In the genomic region with DNA sequence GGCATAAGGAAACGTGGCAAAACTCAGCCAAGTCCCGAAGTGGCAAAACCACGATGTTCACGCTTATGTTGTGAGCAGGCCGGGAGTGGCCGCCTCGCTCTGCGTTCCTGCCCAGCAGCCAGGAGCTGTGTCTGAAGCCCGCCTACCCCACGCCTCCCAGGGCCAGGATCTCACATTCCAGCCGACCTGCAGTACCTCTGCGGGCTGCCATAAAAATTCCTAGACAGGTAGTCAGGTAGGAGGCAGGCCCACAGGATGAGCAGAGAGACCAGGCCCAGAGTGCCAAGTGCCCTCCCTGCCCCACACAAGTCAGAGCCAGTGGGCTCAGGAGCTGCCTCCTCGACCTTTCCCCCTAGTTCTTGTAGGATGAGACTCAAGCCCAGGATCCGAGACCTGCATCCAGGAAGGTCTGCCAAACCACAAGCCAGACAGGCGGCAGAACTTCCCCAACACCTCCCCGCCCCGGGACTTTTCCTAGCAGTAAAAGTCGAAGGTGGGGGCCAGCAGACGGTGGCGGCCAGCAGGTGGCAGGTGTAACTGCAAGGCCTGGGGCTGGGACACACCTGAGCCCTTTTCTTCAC, we compare ENCODE assay signal across 9 cellular contexts. TPM values are rescaled to one million over a fixed set of nuclear protein-coding genes. Genes with fewer than 3 reads are reported as not detected.
DNase-seq lines count a peak whose midpoint lies in the region; TF ChIP-seq lines count a peak whose summit lies in the region.
"Had no signal": no experiment of that assay in that cellular context is flagged by ENCODE, and none has a peak within 500 bp of the region (broad histone marks: within the 10 kb centered on the region; RNA-seq: fewer than 3 reads in every experiment).

No MANE protein-coding gene starts in this region.

- no peaks in the 10 kb centered on the region for H3K36me3 ChIP-seq in liver (ENCODE audit: control insufficient read depth in 4 of 4, insufficient read depth in 3 of 4, low read depth in 1 of 4, low read length in 3 of 4)
- no peaks in the 10 kb centered on the region for H3K36me3 ChIP-seq in BE2C
- H3K36me3 ChIP-seq: sigmoid colon had no signal

- peak; percentile 31 to 36 for TF ChIP-seq RAD21 in liver (IDR thresholded peaks at IDR 0.05)

- TF ChIP-seq CTCF in 22Rv1 (IDR thresholded peaks at IDR 0.05) (peak; percentile 76), HFFc6 (IDR thresholded peaks at IDR 0.05) (peak; percentile 31; the same call in 1 of the 2 replicates), liver (IDR thresholded peaks at IDR 0.05; ENCODE audit: low read depth, low read length, missing input control) (no peak), BE2C (IDR thresholded peaks at IDR 0.05; ENCODE audit: low read depth, low read length) (no peak)

- WGBS in liver, result 53% methylated on average over 20 of the region's 20 CpGs

- peaks cover 11% of the 10 kb centered on the region for H3K27me3 Mint-ChIP-seq in HFFc6 (ENCODE audit: insufficient read depth)
- peaks cover 14% of the 10 kb centered on the region for H3K27me3 Mint-ChIP-seq in activated T-helper 1 cell treated with anti-CD3 and anti-CD28 coated beads, Interleukin-12 subunit alpha, Interleukin-12 subunit beta, Interleukin-2, Interleukin-4 antibody, amounts not matched to agents 30 ng/mL and 10 ng/mL and 1 ng/mL, durations not matched to agents 14 hours and 24 hours and 36 hours (ENCODE audit: insufficient read depth)

- no peaks in the 10 kb centered on the region for H3K36me3 Mint-ChIP-seq in HFFc6 (ENCODE audit: low read depth)
- no peaks in the 10 kb centered on the region for H3K36me3 Mint-ChIP-seq in activated T-helper 1 cell treated with anti-CD3 and anti-CD28 coated beads, Interleukin-12 subunit alpha, Interleukin-12 subunit beta, Interleukin-2, Interleukin-4 antibody, amounts not matched to agents 30 ng/mL and 10 ng/mL and 1 ng/mL, durations not matched to agents 14 hours and 24 hours and 36 hours (ENCODE audit: low read depth)

- peaks cover 0 to 5% (median 2%) of the 10 kb centered on the region in 4 donors for H3K27me3 ChIP-seq in liver (ENCODE audit: control insufficient read depth in 4 of 4, insufficient read depth in 4 of 4, low read length in 3 of 4)
- H3K27me3 ChIP-seq in BE2C, result no peaks in the 10 kb centered on the region
- H3K27me3 ChIP-seq: sigmoid colon had no signal

- H3K27ac Mint-ChIP-seq in HFFc6, result no peak overlapping the region
- no peak overlapping the region for H3K27ac Mint-ChIP-seq in activated T-helper 1 cell treated with anti-CD3 and anti-CD28 coated beads, Interleukin-12 subunit alpha, Interleukin-12 subunit beta, Interleukin-2, Interleukin-4 antibody, amounts not matched to agents 30 ng/mL and 10 ng/mL and 1 ng/mL, durations not matched to agents 14 hours and 24 hours and 36 hours

- intact Hi-C loops in activated T-helper 1 cell treated with anti-CD3 and anti-CD28 coated beads, Interleukin-12 subunit alpha, Interleukin-12 subunit beta, Interleukin-2, Interleukin-4 antibody, amounts not matched to agents 30 ng/mL and 10 ng/mL and 1 ng/mL, durations not matched to agents 14 hours and 24 hours and 36 hours (cut with micrococcal nuclease), result no loop called here

- no peak overlapping the region for H3K4me3 ChIP-seq in liver (ENCODE audit: low read depth in 1 of 3, low read length in 3 of 3)
- no peak overlapping the region for H3K4me3 ChIP-seq in BE2C (ENCODE audit: low read depth, low read length)
- H3K4me3 ChIP-seq: sigmoid colon had no signal

- H3K27ac ChIP-seq in 22Rv1 (peak overlapping the region; percentile 93), liver (ENCODE audit: low read depth in 1 of 2, low read length in 2 of 2) (no peak overlapping the region)
- H3K27ac ChIP-seq: sigmoid colon had no signal

- H3K9ac ChIP-seq in liver (ENCODE audit: low read depth in 1 of 2, low read length in 2 of 2), result no peak overlapping the region

- H3K4me1 ChIP-seq in liver (ENCODE audit: control insufficient read depth in 4 of 4, insufficient read depth in 4 of 4, low read length in 3 of 4), result no peaks in the 10 kb centered on the region
- H3K4me1 ChIP-seq in BE2C, result peaks cover 5% of the 10 kb centered on the region

- H3K9me3 Mint-ChIP-seq in HFFc6, result no peaks in the 10 kb centered on the region
- no peaks in the 10 kb centered on the region for H3K9me3 Mint-ChIP-seq in activated T-helper 1 cell treated with anti-CD3 and anti-CD28 coated beads, Interleukin-12 subunit alpha, Interleukin-12 subunit beta, Interleukin-2, Interleukin-4 antibody, amounts not matched to agents 30 ng/mL and 10 ng/mL and 1 ng/mL, durations not matched to agents 14 hours and 24 hours and 36 hours

- DNase-seq in HFFc6, result no peak
- peak; percentile 89 for DNase-seq in astrocyte of the hippocampus (ENCODE audit: low read depth, low spot score)
- no peak for DNase-seq in BE2C
- no peak for DNase-seq in COLO829 (ENCODE audit: low spot score)
- DNase-seq in activated T-helper 1 cell treated with anti-CD3 and anti-CD28 coated beads, Interleukin-12 subunit alpha, Interleukin-12 subunit beta, Interleukin-2, Interleukin-4 antibody, amounts not matched to agents 30 ng/mL and 10 ng/mL and 1 ng/mL, durations not matched to agents 14 hours and 24 hours and 36 hours (ENCODE audit: low spot score), result no peak
- DNase-seq in activated effector memory CD4-positive, alpha-beta T cell treated with anti-CD3 and anti-CD28 coated beads, Interleukin-2, amount 50 U/mL, for 16 hours, result no peak
- DNase-seq: sigmoid colon had no signal

- H3K4me3 Mint-ChIP-seq in HFFc6, result no peak overlapping the region
- no peak overlapping the region for H3K4me3 Mint-ChIP-seq in activated T-helper 1 cell treated with anti-CD3 and anti-CD28 coated beads, Interleukin-12 subunit alpha, Interleukin-12 subunit beta, Interleukin-2, Interleukin-4 antibody, amounts not matched to agents 30 ng/mL and 10 ng/mL and 1 ng/mL, durations not matched to agents 14 hours and 24 hours and 36 hours

- no peaks in the 10 kb centered on the region for H3K9me3 ChIP-seq in liver (ENCODE audit: control insufficient read depth in 4 of 4, low read length in 3 of 4)
- H3K9me3 ChIP-seq in BE2C, result no peaks in the 10 kb centered on the region
- H3K9me3 ChIP-seq: sigmoid colon had no signal

- H3K4me1 Mint-ChIP-seq in HFFc6 (ENCODE audit: low read depth), result peaks cover 13% of the 10 kb centered on the region
- peaks cover 8% of the 10 kb centered on the region for H3K4me1 Mint-ChIP-seq in activated T-helper 1 cell treated with anti-CD3 and anti-CD28 coated beads, Interleukin-12 subunit alpha, Interleukin-12 subunit beta, Interleukin-2, Interleukin-4 antibody, amounts not matched to agents 30 ng/mL and 10 ng/mL and 1 ng/mL, durations not matched to agents 14 hours and 24 hours and 36 hours (ENCODE audit: low read depth)

TF ChIP-seq in liver, 16 proteins besides CTCF, POLR2A, EP300 and RAD21:
- TF ChIP-seq SP1 (IDR thresholded peaks at IDR 0.05), result no peak
- TF ChIP-seq FOXA2 (IDR thresholded peaks at IDR 0.05), result no peak
- TF ChIP-seq, protein P1, sequence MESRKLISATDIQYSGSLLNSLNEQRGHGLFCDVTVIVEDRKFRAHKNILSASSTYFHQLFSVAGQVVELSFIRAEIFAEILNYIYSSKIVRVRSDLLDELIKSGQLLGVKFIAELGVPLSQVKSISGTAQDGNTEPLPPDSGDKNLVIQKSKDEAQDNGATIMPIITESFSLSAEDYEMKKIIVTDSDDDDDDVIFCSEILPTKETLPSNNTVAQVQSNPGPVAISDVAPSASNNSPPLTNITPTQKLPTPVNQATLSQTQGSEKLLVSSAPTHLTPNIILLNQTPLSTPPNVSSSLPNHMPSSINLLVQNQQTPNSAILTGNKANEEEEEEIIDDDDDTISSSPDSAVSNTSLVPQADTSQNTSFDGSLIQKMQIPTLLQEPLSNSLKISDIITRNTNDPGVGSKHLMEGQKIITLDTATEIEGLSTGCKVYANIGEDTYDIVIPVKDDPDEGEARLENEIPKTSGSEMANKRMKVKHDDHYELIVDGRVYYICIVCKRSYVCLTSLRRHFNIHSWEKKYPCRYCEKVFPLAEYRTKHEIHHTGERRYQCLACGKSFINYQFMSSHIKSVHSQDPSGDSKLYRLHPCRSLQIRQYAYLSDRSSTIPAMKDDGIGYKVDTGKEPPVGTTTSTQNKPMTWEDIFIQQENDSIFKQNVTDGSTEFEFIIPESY (IDR thresholded peaks at IDR 0.05), result no peak
- no peak for TF ChIP-seq JUND (IDR thresholded peaks at IDR 0.05)
- no peak for TF ChIP-seq EGR1 (IDR thresholded peaks at IDR 0.05; ENCODE audit: low read depth in 2 of 2)
- no peak for TF ChIP-seq HNF4G (IDR thresholded peaks at IDR 0.05)
- no peak for TF ChIP-seq RXRA (IDR thresholded peaks at IDR 0.05)
- TF ChIP-seq FOXA1 (IDR thresholded peaks at IDR 0.05), result no peak
- no peak for TF ChIP-seq NR2F2 (IDR thresholded peaks at IDR 0.05)
- TF ChIP-seq, protein P2, sequence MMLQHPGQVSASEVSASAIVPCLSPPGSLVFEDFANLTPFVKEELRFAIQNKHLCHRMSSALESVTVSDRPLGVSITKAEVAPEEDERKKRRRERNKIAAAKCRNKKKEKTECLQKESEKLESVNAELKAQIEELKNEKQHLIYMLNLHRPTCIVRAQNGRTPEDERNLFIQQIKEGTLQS (IDR thresholded peaks at IDR 0.05), result no peak
- TF ChIP-seq YY1 (IDR thresholded peaks at IDR 0.05), result no peak
- TF ChIP-seq GABPA (IDR thresholded peaks at IDR 0.05 in 1 of 2, conservative IDR thresholded peaks at IDR 0.05 in 1 of 2), result no peak

RNA-seq across cellular contexts. Expression of a gene that starts 16.7 kb away (rescaled TPM):
- 1 to 10 TPM; 4.7 to 8.0 (median 5.3) TPM for total RNA-seq in HFFc6 (2021; fragmentation: NEBNext Ultra II Directional; extraction: Animal tissue kit (Norgen Biotek cat#: 25700))
- 1 to 10 TPM in 1 of 2 donors, under 1 TPM in 1; 0.61 to 1.5 TPM for total RNA-seq in liver
- 1 to 10 TPM in 1 of 2 donors, under 1 TPM in 1; 0.79 to 1.5 TPM for polyA plus RNA-seq in liver
- 6.3 TPM for polyA plus RNA-seq in BE2C (2012; ENCODE audit: insufficient read depth, insufficient read length, low read depth)
- total RNA-seq in activated T-helper 1 cell treated with anti-CD3 and anti-CD28 coated beads, Interleukin-12 subunit alpha, Interleukin-12 subunit beta, Interleukin-2, Interleukin-4 antibody, amounts not matched to agents 30 ng/mL and 10 ng/mL and 1 ng/mL, durations not matched to agents 14 hours and 24 hours and 36 hours, result 0.57 and 0.66 TPM in 2 replicates

Comparison
In these comparisons a context has a peak if more than half of its experiments do, and no peak if none do; other contexts are left out.
1. CTCF ChIP-seq: peak in 22Rv1 (single experiment) and HFFc6 (single experiment); none in liver (single experiment) and BE2C (single experiment).